Comparison of ENCODE assay signal across 1 cellular context in the genomic region with DNA sequence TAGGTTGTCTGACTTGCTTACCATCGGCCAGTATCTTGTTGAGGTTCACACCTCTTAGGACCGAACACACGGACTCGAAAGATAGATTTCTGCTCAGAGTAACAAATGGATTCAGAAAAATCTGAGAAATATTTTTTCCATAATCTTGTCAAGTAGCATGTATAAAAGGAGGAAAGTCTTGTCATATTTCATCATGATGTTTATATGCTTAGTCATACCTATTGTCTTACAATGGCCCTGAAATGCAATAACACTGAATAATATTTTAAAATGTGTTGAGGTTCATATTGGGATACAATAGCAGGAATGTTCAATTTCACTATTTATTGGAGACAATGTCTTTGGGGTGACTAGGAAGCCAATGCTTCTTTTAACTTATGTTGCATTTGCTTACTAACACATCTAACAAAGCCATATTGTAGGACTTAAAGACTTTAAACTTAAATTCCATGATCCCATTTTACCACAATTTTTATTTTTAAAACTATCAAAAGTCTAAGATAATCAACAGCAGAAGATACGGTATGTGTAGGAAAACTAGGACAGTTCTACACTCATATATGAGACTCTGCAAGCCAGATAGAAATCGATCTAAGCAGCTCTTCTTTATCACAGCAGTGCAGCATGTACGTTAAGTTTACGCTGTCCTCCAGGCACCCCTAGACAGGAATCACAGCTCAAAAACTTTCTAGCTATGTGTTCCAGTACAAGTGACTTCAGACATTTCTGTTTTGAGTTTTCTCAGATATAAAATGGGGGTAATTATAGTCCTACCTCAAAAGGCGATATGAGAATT.
TF ChIP-seq lines count a peak whose summit lies in the region.

No MANE protein-coding gene starts in this region.

TF ChIP-seq in endothelial cell of umbilical vein, 7 proteins besides CTCF, POLR2A, EP300 and RAD21:
- TF ChIP-seq MYC (IDR thresholded peaks at IDR 0.05; ENCODE audit: low read depth, low read length) (no peak), GATA2 (IDR thresholded peaks at IDR 0.05; ENCODE audit: insufficient read depth, insufficient read length, low read depth, low read length) (no peak), FOS (IDR thresholded peaks at IDR 0.05; ENCODE audit: borderline replicate concordance, insufficient read depth, low read length) (peak; percentile 66), POLR2AphosphoS5 (IDR thresholded peaks at IDR 0.05; ENCODE audit: insufficient read depth, low read depth, low read length) (no peak), EZH2 (IDR thresholded peaks at IDR 0.05; ENCODE audit: borderline replicate concordance, low read depth, low read length, severe bottlenecking) (no peak), JUN (IDR thresholded peaks at IDR 0.05; ENCODE audit: borderline replicate concordance, insufficient read depth, insufficient read length, low read depth) (peak; percentile 78)
- TF ChIP-seq, protein P1, sequence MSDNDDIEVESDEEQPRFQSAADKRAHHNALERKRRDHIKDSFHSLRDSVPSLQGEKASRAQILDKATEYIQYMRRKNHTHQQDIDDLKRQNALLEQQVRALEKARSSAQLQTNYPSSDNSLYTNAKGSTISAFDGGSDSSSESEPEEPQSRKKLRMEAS (IDR thresholded peaks at IDR 0.05; ENCODE audit: insufficient read depth, insufficient read length) = no peak
